Comparison of ENCODE assay signal across 24 cellular contexts in genomic region chr6:139231206-139231605, GRCh38.
DNase-seq lines count a peak whose midpoint lies in the region; ATAC-seq, FAIRE-seq and TF ChIP-seq lines count a peak whose summit lies in the region.
"Had no signal": no experiment of that assay in that cellular context is flagged by ENCODE, and none has a peak within 500 bp of the region (broad histone marks: within the 10 kb centered on the region; RNA-seq: fewer than 3 reads in every experiment).

No MANE protein-coding gene starts in this region.

- peaks cover 12% of the 10 kb centered on the region for H3K4me1 ChIP-seq in cardiac muscle cell (ENCODE audit: low read depth)
- H3K4me1 ChIP-seq in CD4-positive, alpha-beta memory T cell (ENCODE audit: insufficient read depth, low read length) = no peaks in the 10 kb centered on the region
- H3K4me1 ChIP-seq: prostate gland had no signal

- peaks cover 0 to 5% of the 10 kb centered on the region in 2 donors for H3K36me3 Mint-ChIP-seq in CD4-positive, alpha-beta memory T cell

- peaks cover 11% of the 10 kb centered on the region for H3F3A ChIP-seq in SU-DHL-6 (ENCODE audit: insufficient read depth)

- intact Hi-C loops in Right ventricle myocardium inferior (cut with DNase I) = no loop called here
- intact Hi-C loops in posterior vena cava (cut with DNase I) = loop anchor here in 1 of 2 donors (10.0 kb wide), 1 partner anchor 114 kb away; no protein-coding TSS in a partner anchor
- intact Hi-C loops in CD4-positive, alpha-beta memory T cell (cut with micrococcal nuclease) = no loop called here

- H4K20me1 ChIP-seq in SU-DHL-6 (ENCODE audit: low read depth, low read length) = no peaks in the 10 kb centered on the region

- no peak overlapping the region for H3K4me3 Mint-ChIP-seq in CD4-positive, alpha-beta memory T cell
- H3K4me3 Mint-ChIP-seq: activated CD4-positive, alpha-beta T cell treated with anti-CD3 and anti-CD28 coated beads, Interleukin-2, amount 10 ng/mL, durations not matched to agents 7 days and 5 days; activated CD8-positive, alpha-beta memory T cell treated with anti-CD3 and anti-CD28 coated beads, Interleukin-2, amount 10 ng/mL, durations not matched to agents 7 days and 5 days; activated naive CD4-positive, alpha-beta T cell treated with anti-CD3 and anti-CD28 coated beads, Interleukin-2, amount 10 ng/mL, durations not matched to agents 7 days and 5 days; activated T-cell treated with anti-CD3 and anti-CD28 coated beads, Interleukin-2, amount 50 U/mL, for 72 hours; T-helper 2 cell treated with Interferon-gamma antibody and Interleukin-4, amounts not matched to agents 5 μg/mL and 100 μg/mL, for 36 hours had no signal

- H2AFZ ChIP-seq in SU-DHL-6 (ENCODE audit: low read depth, low read length, severe bottlenecking) = peak overlapping the region; percentile 72

- H3K27ac Mint-ChIP-seq in CD4-positive, alpha-beta memory T cell = peak overlapping the region in 1 of 7 donors; percentile 25
- H3K27ac Mint-ChIP-seq: activated CD4-positive, alpha-beta T cell treated with anti-CD3 and anti-CD28 coated beads, Interleukin-2, amount 10 ng/mL, durations not matched to agents 7 days and 5 days; activated CD8-positive, alpha-beta memory T cell treated with anti-CD3 and anti-CD28 coated beads, Interleukin-2, amount 10 ng/mL, durations not matched to agents 7 days and 5 days; activated naive CD4-positive, alpha-beta T cell treated with anti-CD3 and anti-CD28 coated beads, Interleukin-2, amount 10 ng/mL, durations not matched to agents 7 days and 5 days; activated T-cell treated with anti-CD3 and anti-CD28 coated beads, Interleukin-2, amount 50 U/mL, for 72 hours; T-helper 2 cell treated with Interferon-gamma antibody and Interleukin-4, amounts not matched to agents 5 μg/mL and 100 μg/mL, for 36 hours had no signal

- H3K4me1 Mint-ChIP-seq in CD4-positive, alpha-beta memory T cell = peaks cover 6 to 13% (median 9%) of the 10 kb centered on the region in 4 donors
- H3K4me1 Mint-ChIP-seq: activated CD4-positive, alpha-beta T cell treated with anti-CD3 and anti-CD28 coated beads, Interleukin-2, amount 10 ng/mL, durations not matched to agents 7 days and 5 days; activated CD8-positive, alpha-beta memory T cell treated with anti-CD3 and anti-CD28 coated beads, Interleukin-2, amount 10 ng/mL, durations not matched to agents 7 days and 5 days; activated naive CD4-positive, alpha-beta T cell treated with anti-CD3 and anti-CD28 coated beads, Interleukin-2, amount 10 ng/mL, durations not matched to agents 7 days and 5 days had no signal

- H3K27me3 Mint-ChIP-seq in CD4-positive, alpha-beta memory T cell = no peaks in the 10 kb centered on the region
- H3K27me3 Mint-ChIP-seq: activated CD4-positive, alpha-beta T cell treated with anti-CD3 and anti-CD28 coated beads, Interleukin-2, amount 10 ng/mL, durations not matched to agents 7 days and 5 days; activated CD8-positive, alpha-beta memory T cell treated with anti-CD3 and anti-CD28 coated beads, Interleukin-2, amount 10 ng/mL, durations not matched to agents 7 days and 5 days; activated naive CD4-positive, alpha-beta T cell treated with anti-CD3 and anti-CD28 coated beads, Interleukin-2, amount 10 ng/mL, durations not matched to agents 7 days and 5 days had no signal

- H3K9ac ChIP-seq in SU-DHL-6 (ENCODE audit: low read length) = peak overlapping the region; percentile 48

- DNase-seq in cardiac muscle cell (ENCODE audit: low read depth in 1 of 2, low spot score in 1 of 2) (no peak), Right ventricle myocardium inferior (ENCODE audit: missing footprints) (no peak), iris pigment epithelial cell (ENCODE audit: low read depth) (peak; percentile 14), RCC 7860 (ENCODE audit: low spot score) (no peak), posterior vena cava (ENCODE audit: low spot score) (no peak)
- no peak for DNase-seq in effector CD4-positive, alpha-beta T cell
- DNase-seq in CD4-positive, alpha-beta memory T cell = no peak
- DNase-seq: activated CD4-positive, alpha-beta T cell treated with anti-CD3 and anti-CD28 coated beads, Interleukin-2, amount 10 ng/mL, durations not matched to agents 7 days and 5 days; activated CD8-positive, alpha-beta memory T cell treated with anti-CD3 and anti-CD28 coated beads, Interleukin-2, amount 10 ng/mL, durations not matched to agents 7 days and 5 days; activated naive CD4-positive, alpha-beta T cell treated with anti-CD3 and anti-CD28 coated beads, Interleukin-2, amount 10 ng/mL, durations not matched to agents 7 days and 5 days; activated T-cell treated with anti-CD3 and anti-CD28 coated beads, Interleukin-2, amount 50 U/mL, for 72 hours; aorta; caudate nucleus; cortex of kidney; DND-41; left ventricle myocardium superior; NCI-H82; stimulated activated CD4-positive, alpha-beta T cell treated with anti-CD3 and anti-CD28 coated beads, Interleukin-15, amount 100 ng/mL, for 24 hours; stimulated activated naive CD4-positive, alpha-beta T cell treated with Interleukin-2 at 50 U/mL for 16 hours had no signal

- no peak for ATAC-seq in Right ventricle myocardium inferior
- ATAC-seq: activated CD8-positive, alpha-beta memory T cell treated with anti-CD3 and anti-CD28 coated beads, Interleukin-2, amount 10 ng/mL, durations not matched to agents 7 days and 5 days; activated T-cell treated with anti-CD3 and anti-CD28 coated beads, Interleukin-2, amount 50 U/mL, for 72 hours had no signal

- CTCF ChIA-PET in CD4-positive, alpha-beta memory T cell (lab: Charles Lee; ENCODE audit: partially characterized antibody) = interaction anchor here (1.0 to 4.9 kb wide), 13 partner anchors 8 to 143 kb away, joined by 3 to 38 read pairs (median 5); partner anchors contain the start of gene TXLNB

- POLR2A ChIA-PET in CD4-positive, alpha-beta memory T cell (lab: Charles Lee; ENCODE audit: partially characterized antibody) = interaction anchor here (0.8 to 1.4 kb wide), 7 partner anchors 9 to 144 kb away, joined by 3 to 11 read pairs (median 7); partner anchors contain the start of genes CITED2 and TXLNB

- peaks cover 0 to 12% (median 4%) of the 10 kb centered on the region in 8 donors for H3K9me3 Mint-ChIP-seq in CD4-positive, alpha-beta memory T cell

- H3K27ac ChIP-seq in cardiac muscle cell (peak overlapping the region; percentile 71), SU-DHL-6 (ENCODE audit: low read depth, low read length) (peak overlapping the region; percentile 91)
- no peak overlapping the region for H3K27ac ChIP-seq in CD4-positive, alpha-beta memory T cell (ENCODE audit: low read depth, low read length)
- H3K27ac ChIP-seq: prostate gland had no signal

- peak overlapping the region; percentile 53 for H3K4me2 ChIP-seq in SU-DHL-6 (ENCODE audit: low read depth, low read length, poor library complexity, severe bottlenecking)

- no peaks in the 10 kb centered on the region for H3K79me2 ChIP-seq in SU-DHL-6 (ENCODE audit: insufficient read depth, low read length)

- H3K9me3 ChIP-seq in cardiac muscle cell (ENCODE audit: low read depth) (no peaks in the 10 kb centered on the region), SU-DHL-6 (ENCODE audit: insufficient read depth, low read length) (peaks cover 10% of the 10 kb centered on the region; the same call in 1 of the 2 replicates)
- H3K9me3 ChIP-seq in CD4-positive, alpha-beta memory T cell (ENCODE audit: control insufficient read depth in 1 of 2, low read length in 2 of 2) = no peaks in the 10 kb centered on the region
- H3K9me3 ChIP-seq: prostate gland had no signal

- H3K4me3 ChIP-seq in cardiac muscle cell (no peak overlapping the region), SU-DHL-6 (ENCODE audit: insufficient read depth, low read length, poor library complexity, severe bottlenecking) (peak overlapping the region; percentile 5)
- H3K4me3 ChIP-seq in CD4-positive, alpha-beta memory T cell (ENCODE audit: low read length in 2 of 2) = no peak overlapping the region
- H3K4me3 ChIP-seq: prostate gland had no signal

- no peaks in the 10 kb centered on the region for H3K27me3 ChIP-seq in cardiac muscle cell
- no peaks in the 10 kb centered on the region for H3K27me3 ChIP-seq in SU-DHL-6 (ENCODE audit: low read length)
- no peaks in the 10 kb centered on the region for H3K27me3 ChIP-seq in CD4-positive, alpha-beta memory T cell (ENCODE audit: insufficient read depth, low read length)

- FAIRE-seq in RCC 7860 (lab: Jason Lieb, UNC) = no peak
- FAIRE-seq: endometrium, islet of Langerhans had no signal

- TF ChIP-seq CTCF in cardiac muscle cell (IDR thresholded peaks at IDR 0.05; ENCODE audit: low read depth, low read length) (no peak), SU-DHL-6 (IDR thresholded peaks at IDR 0.05; ENCODE audit: insufficient read depth, low read length, poor library complexity, severe bottlenecking) (no peak)

- no peaks in the 10 kb centered on the region for H3K9me2 ChIP-seq in SU-DHL-6 (replicated peaks; ENCODE audit: insufficient read depth, low read length)

- H3K36me3 ChIP-seq in cardiac muscle cell = no peaks in the 10 kb centered on the region
- no peaks in the 10 kb centered on the region; the same call in 1 of the 2 replicates for H3K36me3 ChIP-seq in SU-DHL-6 (ENCODE audit: low read length)
- no peaks in the 10 kb centered on the region for H3K36me3 ChIP-seq in CD4-positive, alpha-beta memory T cell (ENCODE audit: insufficient read depth, low read length)
- H3K36me3 ChIP-seq: prostate gland had no signal
